In the genomic region with DNA sequence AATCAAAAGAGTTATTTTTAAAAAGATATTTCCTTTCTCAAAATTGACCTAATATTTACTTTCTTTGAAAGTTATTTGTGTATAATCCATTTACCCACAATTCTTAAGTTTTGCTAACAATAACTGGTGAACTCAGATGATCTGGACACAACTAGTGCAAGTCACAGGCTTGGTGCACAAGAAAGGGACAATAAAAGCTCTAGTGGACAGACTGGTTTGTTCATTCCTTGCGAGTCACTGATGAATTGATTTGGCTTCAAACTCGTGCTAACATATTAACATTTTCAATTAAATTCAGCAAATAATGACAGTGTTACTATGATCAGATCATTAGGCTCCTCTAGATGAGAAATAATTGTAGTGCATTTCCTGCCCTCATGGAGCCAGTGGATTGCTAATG, we compare ENCODE assay signal across 2 cellular contexts.
TF ChIP-seq lines count a peak whose summit lies in the region.

No MANE protein-coding gene starts in this region.

TF ChIP-seq in A549, 52 proteins besides CTCF, POLR2A, EP300 and RAD21 (continued from another document):
- TF ChIP-seq, protein P1, sequence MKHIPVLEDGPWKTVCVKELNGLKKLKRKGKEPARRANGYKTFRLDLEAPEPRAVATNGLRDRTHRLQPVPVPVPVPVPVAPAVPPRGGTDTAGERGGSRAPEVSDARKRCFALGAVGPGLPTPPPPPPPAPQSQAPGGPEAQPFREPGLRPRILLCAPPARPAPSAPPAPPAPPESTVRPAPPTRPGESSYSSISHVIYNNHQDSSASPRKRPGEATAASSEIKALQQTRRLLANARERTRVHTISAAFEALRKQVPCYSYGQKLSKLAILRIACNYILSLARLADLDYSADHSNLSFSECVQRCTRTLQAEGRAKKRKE (CRISPR knock-in tag; IDR thresholded peaks at IDR 0.05; ENCODE audit: low read depth): no peak
- no peak for TF ChIP-seq KDM5A (IDR thresholded peaks at IDR 0.05)
- TF ChIP-seq, protein P2, sequence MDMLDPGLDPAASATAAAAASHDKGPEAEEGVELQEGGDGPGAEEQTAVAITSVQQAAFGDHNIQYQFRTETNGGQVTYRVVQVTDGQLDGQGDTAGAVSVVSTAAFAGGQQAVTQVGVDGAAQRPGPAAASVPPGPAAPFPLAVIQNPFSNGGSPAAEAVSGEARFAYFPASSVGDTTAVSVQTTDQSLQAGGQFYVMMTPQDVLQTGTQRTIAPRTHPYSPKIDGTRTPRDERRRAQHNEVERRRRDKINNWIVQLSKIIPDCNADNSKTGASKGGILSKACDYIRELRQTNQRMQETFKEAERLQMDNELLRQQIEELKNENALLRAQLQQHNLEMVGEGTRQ (IDR thresholded peaks at IDR 0.05): no peak
- no peak for TF ChIP-seq JUN (IDR thresholded peaks at IDR 0.05)
TF ChIP-seq in A549: peak in this region for 0.

TF ChIP-seq in WTC11, 78 proteins besides CTCF, POLR2A, EP300 and RAD21 (continued from another document):
- TF ChIP-seq, protein P3, sequence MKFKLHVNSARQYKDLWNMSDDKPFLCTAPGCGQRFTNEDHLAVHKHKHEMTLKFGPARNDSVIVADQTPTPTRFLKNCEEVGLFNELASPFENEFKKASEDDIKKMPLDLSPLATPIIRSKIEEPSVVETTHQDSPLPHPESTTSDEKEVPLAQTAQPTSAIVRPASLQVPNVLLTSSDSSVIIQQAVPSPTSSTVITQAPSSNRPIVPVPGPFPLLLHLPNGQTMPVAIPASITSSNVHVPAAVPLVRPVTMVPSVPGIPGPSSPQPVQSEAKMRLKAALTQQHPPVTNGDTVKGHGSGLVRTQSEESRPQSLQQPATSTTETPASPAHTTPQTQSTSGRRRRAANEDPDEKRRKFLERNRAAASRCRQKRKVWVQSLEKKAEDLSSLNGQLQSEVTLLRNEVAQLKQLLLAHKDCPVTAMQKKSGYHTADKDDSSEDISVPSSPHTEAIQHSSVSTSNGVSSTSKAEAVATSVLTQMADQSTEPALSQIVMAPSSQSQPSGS (CRISPR knock-in tag; IDR thresholded peaks at IDR 0.05; ENCODE audit: borderline replicate concordance, low read depth): no peak
- TF ChIP-seq, protein P4, sequence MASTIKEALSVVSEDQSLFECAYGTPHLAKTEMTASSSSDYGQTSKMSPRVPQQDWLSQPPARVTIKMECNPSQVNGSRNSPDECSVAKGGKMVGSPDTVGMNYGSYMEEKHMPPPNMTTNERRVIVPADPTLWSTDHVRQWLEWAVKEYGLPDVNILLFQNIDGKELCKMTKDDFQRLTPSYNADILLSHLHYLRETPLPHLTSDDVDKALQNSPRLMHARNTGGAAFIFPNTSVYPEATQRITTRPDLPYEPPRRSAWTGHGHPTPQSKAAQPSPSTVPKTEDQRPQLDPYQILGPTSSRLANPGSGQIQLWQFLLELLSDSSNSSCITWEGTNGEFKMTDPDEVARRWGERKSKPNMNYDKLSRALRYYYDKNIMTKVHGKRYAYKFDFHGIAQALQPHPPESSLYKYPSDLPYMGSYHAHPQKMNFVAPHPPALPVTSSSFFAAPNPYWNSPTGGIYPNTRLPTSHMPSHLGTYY (CRISPR knock-in tag; IDR thresholded peaks at IDR 0.05): no peak
- TF ChIP-seq ZNF138 (CRISPR knock-in tag; conservative IDR thresholded peaks at IDR 0.05) (no peak), ZBTB21 (CRISPR knock-in tag; IDR thresholded peaks at IDR 0.05; ENCODE audit: borderline replicate concordance) (no peak), ETV6 (CRISPR knock-in tag; IDR thresholded peaks at IDR 0.05) (no peak), ZNF396 (CRISPR knock-in tag; IDR thresholded peaks at IDR 0.05; ENCODE audit: borderline replicate concordance) (no peak), MXD4 (CRISPR knock-in tag; IDR thresholded peaks at IDR 0.05; ENCODE audit: borderline replicate concordance) (no peak), RORB (CRISPR knock-in tag; IDR thresholded peaks at IDR 0.05) (no peak), ZNF219 (CRISPR knock-in tag; IDR thresholded peaks at IDR 0.05; ENCODE audit: borderline replicate concordance) (no peak)
- TF ChIP-seq, protein P5, sequence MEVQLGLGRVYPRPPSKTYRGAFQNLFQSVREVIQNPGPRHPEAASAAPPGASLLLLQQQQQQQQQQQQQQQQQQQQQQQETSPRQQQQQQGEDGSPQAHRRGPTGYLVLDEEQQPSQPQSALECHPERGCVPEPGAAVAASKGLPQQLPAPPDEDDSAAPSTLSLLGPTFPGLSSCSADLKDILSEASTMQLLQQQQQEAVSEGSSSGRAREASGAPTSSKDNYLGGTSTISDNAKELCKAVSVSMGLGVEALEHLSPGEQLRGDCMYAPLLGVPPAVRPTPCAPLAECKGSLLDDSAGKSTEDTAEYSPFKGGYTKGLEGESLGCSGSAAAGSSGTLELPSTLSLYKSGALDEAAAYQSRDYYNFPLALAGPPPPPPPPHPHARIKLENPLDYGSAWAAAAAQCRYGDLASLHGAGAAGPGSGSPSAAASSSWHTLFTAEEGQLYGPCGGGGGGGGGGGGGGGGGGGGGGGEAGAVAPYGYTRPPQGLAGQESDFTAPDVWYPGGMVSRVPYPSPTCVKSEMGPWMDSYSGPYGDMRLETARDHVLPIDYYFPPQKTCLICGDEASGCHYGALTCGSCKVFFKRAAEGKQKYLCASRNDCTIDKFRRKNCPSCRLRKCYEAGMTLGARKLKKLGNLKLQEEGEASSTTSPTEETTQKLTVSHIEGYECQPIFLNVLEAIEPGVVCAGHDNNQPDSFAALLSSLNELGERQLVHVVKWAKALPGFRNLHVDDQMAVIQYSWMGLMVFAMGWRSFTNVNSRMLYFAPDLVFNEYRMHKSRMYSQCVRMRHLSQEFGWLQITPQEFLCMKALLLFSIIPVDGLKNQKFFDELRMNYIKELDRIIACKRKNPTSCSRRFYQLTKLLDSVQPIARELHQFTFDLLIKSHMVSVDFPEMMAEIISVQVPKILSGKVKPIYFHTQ (CRISPR knock-in tag; IDR thresholded peaks at IDR 0.05): no peak
- TF ChIP-seq, protein P6, sequence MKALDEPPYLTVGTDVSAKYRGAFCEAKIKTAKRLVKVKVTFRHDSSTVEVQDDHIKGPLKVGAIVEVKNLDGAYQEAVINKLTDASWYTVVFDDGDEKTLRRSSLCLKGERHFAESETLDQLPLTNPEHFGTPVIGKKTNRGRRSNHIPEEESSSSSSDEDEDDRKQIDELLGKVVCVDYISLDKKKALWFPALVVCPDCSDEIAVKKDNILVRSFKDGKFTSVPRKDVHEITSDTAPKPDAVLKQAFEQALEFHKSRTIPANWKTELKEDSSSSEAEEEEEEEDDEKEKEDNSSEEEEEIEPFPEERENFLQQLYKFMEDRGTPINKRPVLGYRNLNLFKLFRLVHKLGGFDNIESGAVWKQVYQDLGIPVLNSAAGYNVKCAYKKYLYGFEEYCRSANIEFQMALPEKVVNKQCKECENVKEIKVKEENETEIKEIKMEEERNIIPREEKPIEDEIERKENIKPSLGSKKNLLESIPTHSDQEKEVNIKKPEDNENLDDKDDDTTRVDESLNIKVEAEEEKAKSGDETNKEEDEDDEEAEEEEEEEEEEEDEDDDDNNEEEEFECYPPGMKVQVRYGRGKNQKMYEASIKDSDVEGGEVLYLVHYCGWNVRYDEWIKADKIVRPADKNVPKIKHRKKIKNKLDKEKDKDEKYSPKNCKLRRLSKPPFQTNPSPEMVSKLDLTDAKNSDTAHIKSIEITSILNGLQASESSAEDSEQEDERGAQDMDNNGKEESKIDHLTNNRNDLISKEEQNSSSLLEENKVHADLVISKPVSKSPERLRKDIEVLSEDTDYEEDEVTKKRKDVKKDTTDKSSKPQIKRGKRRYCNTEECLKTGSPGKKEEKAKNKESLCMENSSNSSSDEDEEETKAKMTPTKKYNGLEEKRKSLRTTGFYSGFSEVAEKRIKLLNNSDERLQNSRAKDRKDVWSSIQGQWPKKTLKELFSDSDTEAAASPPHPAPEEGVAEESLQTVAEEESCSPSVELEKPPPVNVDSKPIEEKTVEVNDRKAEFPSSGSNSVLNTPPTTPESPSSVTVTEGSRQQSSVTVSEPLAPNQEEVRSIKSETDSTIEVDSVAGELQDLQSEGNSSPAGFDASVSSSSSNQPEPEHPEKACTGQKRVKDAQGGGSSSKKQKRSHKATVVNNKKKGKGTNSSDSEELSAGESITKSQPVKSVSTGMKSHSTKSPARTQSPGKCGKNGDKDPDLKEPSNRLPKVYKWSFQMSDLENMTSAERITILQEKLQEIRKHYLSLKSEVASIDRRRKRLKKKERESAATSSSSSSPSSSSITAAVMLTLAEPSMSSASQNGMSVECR (CRISPR knock-in tag; IDR thresholded peaks at IDR 0.05; ENCODE audit: borderline replicate concordance): no peak
- TF ChIP-seq, protein P7, sequence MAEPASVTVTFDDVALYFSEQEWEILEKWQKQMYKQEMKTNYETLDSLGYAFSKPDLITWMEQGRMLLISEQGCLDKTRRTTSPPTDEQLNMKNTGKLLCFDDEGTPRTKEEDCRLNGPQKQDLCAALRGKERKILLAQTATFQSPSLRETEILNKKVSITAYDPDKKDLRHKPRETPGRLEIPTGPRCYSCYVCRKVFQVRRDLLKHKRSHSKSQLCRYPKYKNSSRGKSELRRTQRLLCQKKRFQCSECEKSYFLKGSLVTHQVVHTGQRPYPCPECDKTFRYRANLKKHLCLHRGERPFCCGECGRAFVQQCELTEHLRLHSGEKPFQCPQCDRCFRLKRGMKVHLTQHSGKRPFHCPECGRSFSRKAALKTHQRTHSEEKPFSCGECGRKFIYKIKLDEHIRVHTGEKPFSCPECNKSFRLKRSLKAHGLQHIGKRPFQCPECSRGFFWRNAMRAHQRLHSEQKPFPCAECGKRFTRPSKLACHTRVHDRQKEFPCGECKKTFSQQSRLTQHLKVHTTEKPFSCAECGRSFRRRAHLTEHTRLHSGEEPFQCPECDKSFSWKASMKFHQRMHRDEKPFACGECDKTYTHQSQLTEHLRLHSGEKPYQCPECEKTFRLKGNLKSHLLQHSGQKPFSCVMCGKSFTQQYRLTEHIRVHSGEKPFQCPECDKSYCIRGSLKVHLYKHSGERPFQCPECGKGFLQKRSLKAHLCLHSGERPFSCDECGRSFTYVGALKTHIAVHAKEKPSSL (CRISPR knock-in tag; conservative IDR thresholded peaks at IDR 0.05): no peak
- TF ChIP-seq, protein P8, sequence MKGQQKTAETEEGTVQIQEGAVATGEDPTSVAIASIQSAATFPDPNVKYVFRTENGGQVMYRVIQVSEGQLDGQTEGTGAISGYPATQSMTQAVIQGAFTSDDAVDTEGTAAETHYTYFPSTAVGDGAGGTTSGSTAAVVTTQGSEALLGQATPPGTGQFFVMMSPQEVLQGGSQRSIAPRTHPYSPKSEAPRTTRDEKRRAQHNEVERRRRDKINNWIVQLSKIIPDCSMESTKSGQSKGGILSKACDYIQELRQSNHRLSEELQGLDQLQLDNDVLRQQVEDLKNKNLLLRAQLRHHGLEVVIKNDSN (CRISPR knock-in tag; IDR thresholded peaks at IDR 0.05): no peak
- TF ChIP-seq, protein P9, sequence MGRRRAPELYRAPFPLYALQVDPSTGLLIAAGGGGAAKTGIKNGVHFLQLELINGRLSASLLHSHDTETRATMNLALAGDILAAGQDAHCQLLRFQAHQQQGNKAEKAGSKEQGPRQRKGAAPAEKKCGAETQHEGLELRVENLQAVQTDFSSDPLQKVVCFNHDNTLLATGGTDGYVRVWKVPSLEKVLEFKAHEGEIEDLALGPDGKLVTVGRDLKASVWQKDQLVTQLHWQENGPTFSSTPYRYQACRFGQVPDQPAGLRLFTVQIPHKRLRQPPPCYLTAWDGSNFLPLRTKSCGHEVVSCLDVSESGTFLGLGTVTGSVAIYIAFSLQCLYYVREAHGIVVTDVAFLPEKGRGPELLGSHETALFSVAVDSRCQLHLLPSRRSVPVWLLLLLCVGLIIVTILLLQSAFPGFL (CRISPR knock-in tag; IDR thresholded peaks at IDR 0.05; ENCODE audit: borderline replicate concordance): no peak
